In genomic region chr11:126973051-126973450, GRCh38 we compare ENCODE assay signal across 29 cellular contexts. TPM values are rescaled to one million over a fixed set of nuclear protein-coding genes. Genes with fewer than 3 reads are reported as not detected.
"Had no signal": no experiment of that assay in that cellular context is flagged by ENCODE, and none has a peak within 500 bp of the region (broad histone marks: within the 10 kb centered on the region; RNA-seq: fewer than 3 reads in every experiment).

No MANE protein-coding gene starts in this region.

- H3K4me3 Mint-ChIP-seq: natural killer cell; nephron; neural progenitor cell; stimulated activated effector memory CD8-positive, alpha-beta T cell treated with anti-CD3 and anti-CD28 coated beads, Interleukin-12 subunit alpha, Interleukin-12 subunit beta, amount 100 ng/mL, for 72 hours; stimulated activated naive B cell treated with anti-CD40 and anti-IgM and Interleukin-4, amounts not matched to agents 10 μg/mL and 1 μg/mL and 100 μg/mL, for 72 hours; stimulated activated naive CD8-positive, alpha-beta T cell treated with anti-CD3 and anti-CD28 coated beads, Interleukin-15, Interleukin-2, amounts not matched to agents 100 ng/mL and 50 ng/mL, for 24 hours; type B pancreatic cell had no signal

- H3K27ac ChIP-seq: neural progenitor cell, ovary, parathyroid adenoma, psoas muscle, right lobe of liver, sigmoid colon, stomach, thoracic aorta, thyroid gland, tibial nerve, upper lobe of right lung, uterus had no signal

- H3K9me3 Mint-ChIP-seq: natural killer cell; stimulated activated naive CD8-positive, alpha-beta T cell treated with anti-CD3 and anti-CD28 coated beads, Interleukin-15, Interleukin-2, amounts not matched to agents 100 ng/mL and 50 ng/mL, for 24 hours; type B pancreatic cell had no signal

- H3K4me1 ChIP-seq: parathyroid adenoma, psoas muscle, right lobe of liver, sigmoid colon, stomach, thyroid gland, upper lobe of right lung, uterus had no signal

- H3K9me3 ChIP-seq: psoas muscle, right lobe of liver, sigmoid colon, thoracic aorta, thyroid gland, upper lobe of right lung, uterus had no signal

- DNase-seq: natural killer cell; occipital lobe; ovary; posterior cingulate gyrus; psoas muscle; right cardiac atrium; right lobe of liver; sigmoid colon; small intestine; stimulated activated CD4-positive, alpha-beta T cell treated with anti-CD3 and anti-CD28 coated beads, Interleukin-15, amount 100 ng/mL, for 24 hours; stimulated activated CD4-positive, alpha-beta T cell treated with anti-CD3 and anti-CD28 coated beads, Interleukin-2, amount 100 ng/mL, for 24 hours; stimulated activated CD4-positive, alpha-beta T cell treated with anti-CD3 and anti-CD28 coated beads, Interleukin-2, amount 100 ng/mL, for 48 hours; stimulated activated CD4-positive, alpha-beta T cell treated with anti-CD3 and anti-CD28 coated beads, Interleukin-4, amount 100 ng/mL, for 24 hours; stimulated activated naive B cell treated with anti-CD40 and anti-IgM and Interleukin-4, amounts not matched to agents 10 μg/mL and 1 μg/mL and 100 μg/mL, for 72 hours; stimulated activated naive CD4-positive, alpha-beta T cell treated with Interleukin-2 at 50 U/mL for 16 hours; stomach; thyroid gland; upper lobe of right lung; uterus had no signal

- H3K27ac Mint-ChIP-seq: natural killer cell; nephron; neural progenitor cell; progenitor cell of endocrine pancreas; stimulated activated effector memory CD8-positive, alpha-beta T cell treated with anti-CD3 and anti-CD28 coated beads, Interleukin-12 subunit alpha, Interleukin-12 subunit beta, amount 100 ng/mL, for 72 hours; stimulated activated naive B cell treated with anti-CD40 and anti-IgM and Interleukin-4, amounts not matched to agents 10 μg/mL and 1 μg/mL and 100 μg/mL, for 72 hours; stimulated activated naive CD8-positive, alpha-beta T cell treated with anti-CD3 and anti-CD28 coated beads, Interleukin-15, Interleukin-2, amounts not matched to agents 100 ng/mL and 50 ng/mL, for 24 hours; type B pancreatic cell had no signal

- H3K9ac ChIP-seq: neural progenitor cell, parathyroid adenoma had no signal

- H3K36me3 ChIP-seq: neural progenitor cell, ovary, right lobe of liver, sigmoid colon, stomach, thoracic aorta, thyroid gland, tibial nerve, upper lobe of right lung, uterus had no signal

- H2AFZ ChIP-seq: neural progenitor cell, parathyroid adenoma had no signal

- H3K36me3 Mint-ChIP-seq: natural killer cell; stimulated activated effector memory CD8-positive, alpha-beta T cell treated with anti-CD3 and anti-CD28 coated beads, Interleukin-12 subunit alpha, Interleukin-12 subunit beta, amount 100 ng/mL, for 72 hours; stimulated activated naive B cell treated with anti-CD40 and anti-IgM and Interleukin-4, amounts not matched to agents 10 μg/mL and 1 μg/mL and 100 μg/mL, for 72 hours; type B pancreatic cell had no signal

- H3K4me2 ChIP-seq: neural progenitor cell had no signal

- H3K79me2 ChIP-seq: parathyroid adenoma had no signal

- H3K4me3 ChIP-seq: neural progenitor cell, ovary, psoas muscle, right lobe of liver, sigmoid colon, stomach, thoracic aorta, thyroid gland, tibial nerve, upper lobe of right lung, uterus had no signal

- H3K27me3 ChIP-seq: neural progenitor cell, ovary, right lobe of liver, thyroid gland, upper lobe of right lung, uterus had no signal

- H3K4me1 Mint-ChIP-seq: natural killer cell; nephron; stimulated activated naive B cell treated with anti-CD40 and anti-IgM and Interleukin-4, amounts not matched to agents 10 μg/mL and 1 μg/mL and 100 μg/mL, for 72 hours had no signal

RNA-seq across cellular contexts. Expression of gene KIRREL3, which starts 27.5 kb away (rescaled TPM):
- total RNA-seq: natural killer cell, psoas muscle, right lobe of liver, subcutaneous adipose tissue, thoracic aorta, tibial nerve, upper lobe of right lung had no signal
